25 cellular contexts compared by ENCODE assay signal in the genomic region with DNA sequence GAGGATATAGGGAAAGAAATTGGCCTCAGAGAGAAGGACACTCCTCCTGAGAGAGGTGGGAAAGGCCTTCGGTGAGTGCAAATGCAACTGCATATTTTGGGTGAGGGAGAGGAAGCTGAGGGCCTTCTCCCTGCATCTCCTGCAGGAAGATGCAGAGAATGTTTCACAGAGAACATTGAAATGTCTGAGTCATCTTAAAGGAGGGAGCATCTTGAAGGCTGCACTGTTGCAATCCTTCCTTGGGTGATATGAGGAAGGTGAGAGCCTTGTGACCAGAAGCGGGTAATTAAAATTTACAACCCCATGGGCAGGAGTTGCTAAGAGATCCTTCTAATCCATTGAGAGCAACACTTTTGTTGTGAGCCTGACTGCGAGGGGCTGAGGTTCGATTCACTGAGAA.
DNase-seq lines count a peak whose midpoint lies in the region; ATAC-seq lines count a peak whose summit lies in the region.
"Had no signal": no experiment of that assay in that cellular context is flagged by ENCODE, and none has a peak within 500 bp of the region (broad histone marks: within the 10 kb centered on the region; RNA-seq: fewer than 3 reads in every experiment).

No MANE protein-coding gene starts in this region.

- H3K79me1 ChIP-seq in mesendoderm (ENCODE audit: low read length), result no peaks in the 10 kb centered on the region

- no peaks in the 10 kb centered on the region for H3K27me3 ChIP-seq in adipocyte (replicated peaks; ENCODE audit: control insufficient read depth, insufficient read depth, low read length)
- H3K27me3 ChIP-seq in mesendoderm (ENCODE audit: insufficient read depth, low read length, poor library complexity), result no peaks in the 10 kb centered on the region
- H3K27me3 ChIP-seq: colonic mucosa, MG63, tibial nerve had no signal

- no peaks in the 10 kb centered on the region for H3K79me2 ChIP-seq in mesendoderm (ENCODE audit: control insufficient read depth, insufficient read depth, low read length)

- H3K18ac ChIP-seq in mesendoderm (ENCODE audit: low read length), result no peak overlapping the region

- no peak overlapping the region for H3K4me3 ChIP-seq in adipocyte (ENCODE audit: low read length)
- no peak overlapping the region for H3K4me3 ChIP-seq in mesendoderm (ENCODE audit: low read length)
- H3K4me3 ChIP-seq: colonic mucosa, MG63, prostate gland, smooth muscle cell, tibial nerve had no signal

- H2BK5ac ChIP-seq in mesendoderm (ENCODE audit: low read length), result no peak overlapping the region

- WGBS in mesendoderm (ENCODE audit: extremely low coverage, insufficient coverage, low lambda C conversion rate), result no CpG with 5 or more reads among the region's 4 CpGs

- H3K4me2 ChIP-seq in mesendoderm (ENCODE audit: low read length), result no peak overlapping the region
- H3K4me2 ChIP-seq: SK-N-SH, smooth muscle cell had no signal

- H2AK5ac ChIP-seq in mesendoderm (ENCODE audit: low read length), result no peak overlapping the region

- H3K23ac ChIP-seq in mesendoderm (ENCODE audit: low read length), result no peak overlapping the region

- H3K9ac ChIP-seq in adipocyte (ENCODE audit: low read length) (no peak overlapping the region), mesendoderm (ENCODE audit: low read length) (no peak overlapping the region)
- H3K9ac ChIP-seq: SK-N-SH had no signal

- H2BK120ac ChIP-seq in mesendoderm (ENCODE audit: low read depth, low read length), result no peak overlapping the region

- ATAC-seq in GM18517 (IDR thresholded peaks at IDR 0.05; ENCODE audit: unreplicated experiment) (no peak), GM18519 (IDR thresholded peaks at IDR 0.05; ENCODE audit: low FRiP score, unreplicated experiment) (no peak)
- ATAC-seq: activated T-cell treated with anti-CD3 and anti-CD28 coated beads, Interleukin-2, amount 50 U/mL, for 72 hours; stimulated activated naive CD8-positive, alpha-beta T cell treated with anti-CD3 and anti-CD28 coated beads, Interleukin-15, Interleukin-2, amounts not matched to agents 100 U/mL and 50 U/mL, for 24 hours had no signal

- no peak overlapping the region for H2BK15ac ChIP-seq in mesendoderm (replicated peaks; ENCODE audit: low read depth)

- H4K8ac ChIP-seq in mesendoderm (ENCODE audit: low read depth, low read length), result no peak overlapping the region

- no peak overlapping the region for H3K56ac ChIP-seq in mesendoderm (ENCODE audit: low read length)

- H3K36me3 ChIP-seq in adipocyte (ENCODE audit: control insufficient read depth, insufficient read depth, low read length, severe bottlenecking) (no peaks in the 10 kb centered on the region), mesendoderm (ENCODE audit: control insufficient read depth, insufficient read depth, low read length) (no peaks in the 10 kb centered on the region)
- H3K36me3 ChIP-seq: colonic mucosa, MG63, prostate gland, tibial nerve had no signal

- no peak overlapping the region for H3K27ac ChIP-seq in mesendoderm (ENCODE audit: low read depth, low read length)
- H3K27ac ChIP-seq: colonic mucosa, prostate gland, tibial nerve had no signal

- no peaks in the 10 kb centered on the region for H3K9me3 ChIP-seq in adipocyte (ENCODE audit: control insufficient read depth, low read length)
- H3K9me3 ChIP-seq: colonic mucosa, MG63, prostate gland, SK-N-SH, tibial nerve had no signal

- H4K5ac ChIP-seq in mesendoderm (ENCODE audit: low read length), result no peak overlapping the region

- H3K4me1 ChIP-seq in adipocyte (ENCODE audit: control insufficient read depth, insufficient read depth, low read length), result peaks cover 33% of the 10 kb centered on the region
- no peaks in the 10 kb centered on the region for H3K4me1 ChIP-seq in mesendoderm (ENCODE audit: control insufficient read depth, low read depth, low read length)
- H3K4me1 ChIP-seq: colonic mucosa, prostate gland had no signal

- no peak overlapping the region for H3K4ac ChIP-seq in mesendoderm (ENCODE audit: low read depth, low read length)

- peak; percentile 70 for DNase-seq in EH (ENCODE audit: low read depth)
- peak; percentile 36 for DNase-seq in M059J (ENCODE audit: low read depth)
- peak; percentile 46 for DNase-seq in adipocyte (ENCODE audit: low read depth)
- DNase-seq in mesendoderm, result peak; percentile 52
- no peak for DNase-seq in A172 (ENCODE audit: low spot score)
- no peak for DNase-seq in CD1c-positive myeloid dendritic cell (ENCODE audit: extremely low spot score)
- DNase-seq: activated CD4-positive, CD25-positive, alpha-beta regulatory T cell treated with anti-CD3 and anti-CD28 coated beads, Interleukin-2, amount 50 U/mL, for 72 hours; activated T-cell treated with anti-CD3 and anti-CD28 coated beads, Interleukin-2, amount 50 U/mL, for 72 hours; CD8-positive, alpha-beta memory T cell; colonic mucosa; DMS79; head of caudate nucleus; MG63; NCI-H1930; NCI-H2227 treated with DMSO at 0.1 percent for 48 hours; NCI-H82; nephron progenitor cell; SK-N-SH; stimulated activated CD4-positive, alpha-beta T cell treated with anti-CD3 and anti-CD28 coated beads, Interleukin-4, amount 100 ng/mL, for 1 hour; stimulated activated naive CD8-positive, alpha-beta T cell treated with anti-CD3 and anti-CD28 coated beads, Interleukin-15, Interleukin-2, amounts not matched to agents 100 U/mL and 50 U/mL, for 24 hours had no signal

Comparison
In these comparisons a context has a peak if more than half of its experiments do, and no peak if none do; other contexts are left out.
1. DNase-seq: peak in EH (single experiment), M059J (single experiment), adipocyte (single experiment) and mesendoderm (single experiment); none in A172 (single experiment) and CD1c-positive myeloid dendritic cell (single experiment).